20 cellular contexts compared by ENCODE assay signal in the genomic region with DNA sequence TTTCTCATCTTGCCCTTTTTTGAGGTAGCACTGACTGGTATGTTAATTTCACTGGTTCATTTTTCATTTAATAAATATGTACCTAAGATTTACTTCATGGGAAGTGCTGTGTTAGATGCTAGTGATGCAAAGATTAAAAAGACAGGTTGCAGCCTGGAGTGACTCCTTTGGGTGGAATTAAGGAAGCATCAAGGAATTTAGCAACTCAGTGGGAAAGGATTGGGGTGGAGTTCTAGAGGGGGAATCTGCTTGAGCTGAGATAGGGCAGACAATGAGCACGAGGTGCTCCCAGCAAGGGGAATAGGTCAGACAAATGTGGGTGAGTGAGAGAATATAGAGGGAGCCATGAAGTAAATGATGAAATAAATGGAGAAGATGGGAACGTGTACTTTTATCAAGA. TPM values are rescaled to one million over a fixed set of nuclear protein-coding genes. Genes with fewer than 3 reads are reported as not detected.
"Had no signal": no experiment of that assay in that cellular context is flagged by ENCODE, and none has a peak within 500 bp of the region (broad histone marks: within the 10 kb centered on the region; RNA-seq: fewer than 3 reads in every experiment).

No MANE protein-coding gene starts in this region.

- H3K9me3 ChIP-seq: SJSA1 had no signal

- H3K36me3 Mint-ChIP-seq: T-cell had no signal

- DNase-seq: IMR-90, Kasumi-1, KG1, MM.1S, NCI-H1092 treated with DMSO at 0.1 percent for 48 hours, NCI-H1436, NCI-H187, NCI-H2029 treated with DMSO at 0.1 percent for 48 hours, NCI-H2171 treated with DMSO at 0.1 percent for 48 hours, NCI-H510A, NCI-H524 treated with DMSO at 0.1 percent for 48 hours, NCI-H774, Right ventricle myocardium superior, RPMI8226, SIG-M5, SW 1271, T-cell had no signal

- H3K4me1 Mint-ChIP-seq: T-cell had no signal

- H3K4me3 Mint-ChIP-seq: T-cell had no signal

- H3K27ac Mint-ChIP-seq: T-cell had no signal

- H3K4me3 ChIP-seq: SJSA1, SK-N-MC had no signal

- ATAC-seq: HepG2, T-cell had no signal

- H3K36me3 ChIP-seq: SJSA1 had no signal

- H3K27ac ChIP-seq: SJSA1, SK-N-MC had no signal

- H3K4me1 ChIP-seq: SJSA1 had no signal

- H3K27me3 ChIP-seq: SJSA1 had no signal

RNA-seq across cellular contexts. Expression of a gene that starts 57.0 kb away (rescaled TPM):
- total RNA-seq: T-cell had no signal
